8 cellular contexts compared by ENCODE assay signal in genomic region chr2:218898109-218898878, GRCh38. TPM values are rescaled to one million over a fixed set of nuclear protein-coding genes. Genes with fewer than 3 reads are reported as not detected.
A peak's percentile ranks its signal among the peaks of the same experiment; 100 is the strongest.
DNase-seq lines count a peak whose midpoint lies in the region; ATAC-seq, FAIRE-seq and TF ChIP-seq lines count a peak whose summit lies in the region.

No MANE protein-coding gene starts in this region.

- H3K4me1 ChIP-seq in ACC112 (ENCODE audit: control insufficient read depth, insufficient read depth, low read length, unreplicated experiment) (peaks cover 13% of the 10 kb centered on the region), foreskin keratinocyte (peaks cover 28% of the 10 kb centered on the region)

- DNase-seq in OCI-M2 (lab: John Stamatoyannopoulos, UW; ENCODE audit: unreplicated experiment) (peak; percentile 47), foreskin keratinocyte (peak in 1 of 2 donors; percentile 30), progenitor cell of endocrine pancreas (ENCODE audit: low spot score, unreplicated experiment) (peak; percentile 65), urothelium cell line (ENCODE audit: low spot score) (peak; percentile 81)

- H3K27ac ChIP-seq in ACC112 (ENCODE audit: low read depth, low read length): no peak overlapping the region
- H3K27ac ChIP-seq in foreskin keratinocyte: no peak overlapping the region

- peak; percentile 38 for ATAC-seq in GM18511 (IDR thresholded peaks at IDR 0.05; ENCODE audit: unreplicated experiment)
- ATAC-seq in HG03342 (IDR thresholded peaks at IDR 0.05; ENCODE audit: unreplicated experiment): peak; percentile 36
- ATAC-seq in activated T-helper 17 cell treated with anti-CD3 and anti-CD28 coated beads, Interleukin-2, amount 50 U/mL, for 72 hours (replicated peaks): peak; percentile 25
- peak; percentile 15 for ATAC-seq in foreskin keratinocyte

- H3K27ac Mint-ChIP-seq in activated T-helper 17 cell treated with anti-CD3 and anti-CD28 coated beads, Interleukin-2, amount 50 U/mL, for 72 hours: peak overlapping the region; percentile 83
- H3K27ac Mint-ChIP-seq in progenitor cell of endocrine pancreas: no peak overlapping the region

- H3K79me2 ChIP-seq in ACC112 (ENCODE audit: control insufficient read depth, insufficient read depth, low read length, unreplicated experiment): no peaks in the 10 kb centered on the region

- no peaks in the 10 kb centered on the region for H3K9me3 Mint-ChIP-seq in activated T-helper 17 cell treated with anti-CD3 and anti-CD28 coated beads, Interleukin-2, amount 50 U/mL, for 72 hours
- no peaks in the 10 kb centered on the region for H3K9me3 Mint-ChIP-seq in progenitor cell of endocrine pancreas (ENCODE audit: low read depth)

- H3K27me3 ChIP-seq in ACC112 (ENCODE audit: insufficient read depth, low read length) (peaks cover 91% of the 10 kb centered on the region), foreskin keratinocyte (peaks cover 14% of the 10 kb centered on the region)

- H3K36me3 Mint-ChIP-seq in activated T-helper 17 cell treated with anti-CD3 and anti-CD28 coated beads, Interleukin-2, amount 50 U/mL, for 72 hours (ENCODE audit: low read depth): peaks cover 24% of the 10 kb centered on the region
- no peaks in the 10 kb centered on the region for H3K36me3 Mint-ChIP-seq in progenitor cell of endocrine pancreas (ENCODE audit: insufficient read depth)

- FAIRE-seq in urothelium cell line (lab: Jason Lieb, UNC): no peak

- peaks cover 20% of the 10 kb centered on the region for H3K27me3 Mint-ChIP-seq in activated T-helper 17 cell treated with anti-CD3 and anti-CD28 coated beads, Interleukin-2, amount 50 U/mL, for 72 hours
- peaks cover 86% of the 10 kb centered on the region for H3K27me3 Mint-ChIP-seq in progenitor cell of endocrine pancreas

- H3K4me3 ChIP-seq in ACC112 (ENCODE audit: low read depth, low read length): peak overlapping the region; percentile 46

- peaks cover 30% of the 10 kb centered on the region for H3K4me1 Mint-ChIP-seq in activated T-helper 17 cell treated with anti-CD3 and anti-CD28 coated beads, Interleukin-2, amount 50 U/mL, for 72 hours
- peaks cover 5% of the 10 kb centered on the region for H3K4me1 Mint-ChIP-seq in progenitor cell of endocrine pancreas (ENCODE audit: low read depth)

- no peaks in the 10 kb centered on the region for H3K36me3 ChIP-seq in ACC112 (ENCODE audit: insufficient read depth, low read length)

- peak; percentile 97 for TF ChIP-seq CTCF in foreskin keratinocyte (conservative IDR thresholded peaks at IDR 0.05)
- TF ChIP-seq CTCF in progenitor cell of endocrine pancreas (IDR thresholded peaks at IDR 0.05; ENCODE audit: unreplicated experiment): peak; percentile 98

- H3K4me3 Mint-ChIP-seq in activated T-helper 17 cell treated with anti-CD3 and anti-CD28 coated beads, Interleukin-2, amount 50 U/mL, for 72 hours: peak overlapping the region; percentile 85
- H3K4me3 Mint-ChIP-seq in progenitor cell of endocrine pancreas (ENCODE audit: low read depth): no peak overlapping the region

- H2AFZ ChIP-seq in ACC112 (ENCODE audit: low read length, unreplicated experiment): no peak overlapping the region

RNA-seq across cellular contexts. Expression of gene WNT10A, which starts 17.6 kb away (rescaled TPM):
- 10 to 100 TPM in 1 of 2 donors, 1 to 10 TPM in 1; 1.0 to 49.8 TPM for total RNA-seq in activated T-helper 17 cell treated with anti-CD3 and anti-CD28 coated beads, Interleukin-2, amount 50 U/mL, for 72 hours
- total RNA-seq in foreskin keratinocyte (2.8 and 3.5 TPM in 2 replicates), progenitor cell of endocrine pancreas (not detected in 2 replicates)
- 2.8 and 4.1 TPM in 2 replicates for polyA plus RNA-seq in foreskin keratinocyte

RNA-seq across cellular contexts. Expression of gene WNT6, which starts 38.7 kb away (rescaled TPM):
- under 1 TPM in 1 of 2 donors, not detected in 1; 0.29 TPM for total RNA-seq in activated T-helper 17 cell treated with anti-CD3 and anti-CD28 coated beads, Interleukin-2, amount 50 U/mL, for 72 hours
- total RNA-seq in foreskin keratinocyte (not detected in 2 replicates), progenitor cell of endocrine pancreas (0.72 and 1.5 TPM in 2 replicates)
- polyA plus RNA-seq in foreskin keratinocyte: not detected in 2 replicates
